Comparison of ENCODE assay signal across 24 cellular contexts in genomic region chr20:49758781-49759180, GRCh38. TPM values are rescaled to one million over a fixed set of nuclear protein-coding genes. Genes with fewer than 3 reads are reported as not detected.
DNase-seq lines count a peak whose midpoint lies in the region; ATAC-seq and TF ChIP-seq lines count a peak whose summit lies in the region.
"Had no signal": no experiment of that assay in that cellular context is flagged by ENCODE, and none has a peak within 500 bp of the region (broad histone marks: within the 10 kb centered on the region; RNA-seq: fewer than 3 reads in every experiment).

No MANE protein-coding gene starts in this region.

- no peak overlapping the region for H2BK12ac ChIP-seq in H9 (ENCODE audit: insufficient read length, low read depth, low read length)

- H4K8ac ChIP-seq in H9 (replicated peaks; ENCODE audit: insufficient read length, low read depth, low read length) = no peak overlapping the region

- no peaks in the 10 kb centered on the region for H4K20me1 ChIP-seq in H9 (ENCODE audit: control insufficient read depth, insufficient read depth, insufficient read length)

- H3K4ac ChIP-seq in H9 (ENCODE audit: low read depth, low read length) = no peak overlapping the region

- TF ChIP-seq EP300 in suprapubic skin (IDR thresholded peaks at IDR 0.05) = no peak

- no peak overlapping the region for H3K14ac ChIP-seq in H9 (ENCODE audit: insufficient read depth, low read length)

- H3K9me3 Mint-ChIP-seq in Caco-2 (ENCODE audit: unreplicated experiment) (no peaks in the 10 kb centered on the region), H9 (peaks cover 0 to 4% of the 10 kb centered on the region in 2 experiments; a peak in 2 of 5 replicates)
- H3K9me3 Mint-ChIP-seq: activated naive CD4-positive, alpha-beta T cell treated with anti-CD3 and anti-CD28 coated beads, Interleukin-2, amount 50 U/mL, for 72 hours; activated T-helper 17 cell treated with anti-CD3 and anti-CD28 coated beads, Interleukin-2, amount 50 U/mL, for 72 hours had no signal

- no peaks in the 10 kb centered on the region for H3K27me3 Mint-ChIP-seq in Caco-2 (ENCODE audit: insufficient read depth, unreplicated experiment)
- H3K27me3 Mint-ChIP-seq in H9 (ENCODE audit: low read depth) = peaks cover 2% of the 10 kb centered on the region; the same call in 1 of the 2 replicates

- H3K27ac Mint-ChIP-seq in Caco-2 (ENCODE audit: unreplicated experiment) (peak overlapping the region; percentile 20), H9 (peak overlapping the region in 2 of 3 experiments; percentile 73 to 91; a peak in 4 of 7 replicates)
- H3K27ac Mint-ChIP-seq: activated CD4-positive, alpha-beta memory T cell treated with anti-CD3 and anti-CD28 coated beads for 36 hours; activated naive CD4-positive, alpha-beta T cell treated with anti-CD3 and anti-CD28 coated beads, Interleukin-2, amount 50 U/mL, for 72 hours; activated T-helper 17 cell treated with anti-CD3 and anti-CD28 coated beads, Interleukin-2, amount 50 U/mL, for 72 hours; CD4-positive, CD25-positive, alpha-beta regulatory T cell had no signal

- no peaks in the 10 kb centered on the region for H3K27me3 ChIP-seq in Caco-2 (replicated peaks; ENCODE audit: control insufficient read depth, insufficient read depth, low read length)
- H3K27me3 ChIP-seq in H9 (ENCODE audit: insufficient read depth, low read length) = no peaks in the 10 kb centered on the region
- H3K27me3 ChIP-seq in NT2/D1 (ENCODE audit: insufficient read depth, insufficient read length) = no peaks in the 10 kb centered on the region
- no peaks in the 10 kb centered on the region for H3K27me3 ChIP-seq in suprapubic skin
- H3K27me3 ChIP-seq: cardiac muscle cell, colonic mucosa, heart left ventricle, uterus had no signal

- TF ChIP-seq POLR2A in suprapubic skin (IDR thresholded peaks at IDR 0.05) = no peak

- H3K79me2 ChIP-seq in H9 (ENCODE audit: insufficient read depth, low read length) = no peaks in the 10 kb centered on the region

- H3K36me3 ChIP-seq in Caco-2 (ENCODE audit: control insufficient read depth, insufficient read depth, low read length) (no peaks in the 10 kb centered on the region), NT2/D1 (ENCODE audit: insufficient read depth, insufficient read length, low read length) (no peaks in the 10 kb centered on the region), suprapubic skin (no peaks in the 10 kb centered on the region)
- H3K36me3 ChIP-seq: cardiac muscle cell, colonic mucosa, HAP-1, heart left ventricle, thoracic aorta, uterus had no signal

- no peak overlapping the region for H2BK20ac ChIP-seq in H9 (ENCODE audit: low read depth, low read length, poor library complexity, severe bottlenecking)

- H3K23me2 ChIP-seq in H9 (ENCODE audit: insufficient read length, low read depth, low read length, poor library complexity, severe bottlenecking) = no peaks in the 10 kb centered on the region

- H3K36me3 Mint-ChIP-seq in Caco-2 (ENCODE audit: insufficient read depth, unreplicated experiment) = no peaks in the 10 kb centered on the region
- no peaks in the 10 kb centered on the region for H3K36me3 Mint-ChIP-seq in H9 (ENCODE audit: insufficient read depth in 1 of 3, low read depth in 3 of 3)
- H3K36me3 Mint-ChIP-seq: activated CD4-positive, alpha-beta memory T cell treated with anti-CD3 and anti-CD28 coated beads for 36 hours; activated naive CD4-positive, alpha-beta T cell treated with anti-CD3 and anti-CD28 coated beads, Interleukin-2, amount 50 U/mL, for 72 hours had no signal

- no peaks in the 10 kb centered on the region for H3K9me3 ChIP-seq in Caco-2
- no peaks in the 10 kb centered on the region for H3K9me3 ChIP-seq in H9 (ENCODE audit: control insufficient read depth, low read depth, low read length)
- no peaks in the 10 kb centered on the region for H3K9me3 ChIP-seq in NT2/D1 (ENCODE audit: insufficient read depth, low read length)
- peaks cover 2% of the 10 kb centered on the region for H3K9me3 ChIP-seq in suprapubic skin
- H3K9me3 ChIP-seq: colonic mucosa, HAP-1, heart left ventricle, thoracic aorta, uterus had no signal

- no peaks in the 10 kb centered on the region for H3K79me1 ChIP-seq in H9 (ENCODE audit: insufficient read depth, low read depth, low read length, poor library complexity, severe bottlenecking)

- TF ChIP-seq CTCF in Caco-2 (IDR thresholded peaks at IDR 0.05; ENCODE audit: insufficient read depth in 1 of 2, low read depth in 1 of 2, low read length in 1 of 2, severe bottlenecking in 1 of 2, unreplicated experiment in 1 of 2) (no peak), H9 (conservative IDR thresholded peaks at IDR 0.05) (no peak), RWPE1 (conservative IDR thresholded peaks at IDR 0.05; ENCODE audit: low read depth) (no peak), suprapubic skin (IDR thresholded peaks at IDR 0.05) (no peak)

- intact Hi-C loops in Caco-2 (cut with micrococcal nuclease; ENCODE audit: unreplicated experiment) = no loop called here

- H3K18ac ChIP-seq in H9 (ENCODE audit: insufficient read length, low read depth, low read length) = no peak overlapping the region

- no peak overlapping the region for H4K5ac ChIP-seq in H9 (ENCODE audit: insufficient read length, low read depth, low read length)

- H3K4me1 ChIP-seq in Caco-2 (peaks cover 32% of the 10 kb centered on the region), H9 (ENCODE audit: insufficient read depth, low read length) (peaks cover 9% of the 10 kb centered on the region; the same call in 1 of the 2 replicates), NT2/D1 (ENCODE audit: insufficient read depth, insufficient read length) (peaks cover 11% of the 10 kb centered on the region), suprapubic skin (peaks cover 3% of the 10 kb centered on the region)
- H3K4me1 ChIP-seq: colonic mucosa, HAP-1, uterus had no signal

- H3K56ac ChIP-seq in H9 (ENCODE audit: insufficient read length, low read depth, low read length) = no peak overlapping the region

- CTCF ChIA-PET in Caco-2 (lab: Charles Lee) (no interaction called here), RWPE1 (lab: Yijun Ruan, JAX) (interaction anchor here (0.6 to 1.3 kb wide), 2 partner anchors 10 to 12 kb away, joined by 3 to 4 read pairs; no protein-coding TSS in a partner anchor)

- DNase-seq in Caco-2 (no peak), H9 (peak; percentile 61), NT2/D1 (ENCODE audit: low read depth, low spot score) (peak; percentile 63), inferior parietal cortex (ENCODE audit: extremely low spot score) (peak; percentile 20), RWPE1 (ENCODE audit: low spot score) (no peak), suprapubic skin (ENCODE audit: low spot score in 2 of 2) (no peak)
- DNase-seq: activated CD4-positive, alpha-beta memory T cell treated with anti-CD3 and anti-CD28 coated beads for 36 hours; activated CD8-positive, alpha-beta memory T cell treated with anti-CD3 and anti-CD28 coated beads, Interleukin-2, amount 50 U/mL, for 4 hours; CD4-positive, CD25-positive, alpha-beta regulatory T cell; colonic mucosa; effector memory CD4-positive, alpha-beta T cell; heart left ventricle; Karpas-422; NCI-H1436; NCI-H82; stimulated activated naive CD4-positive, alpha-beta T cell; uterus had no signal

- H3K4me3 ChIP-seq in Caco-2 (ENCODE audit: low read depth, low read length) (no peak overlapping the region), NT2/D1 (ENCODE audit: insufficient read length, low read depth) (no peak overlapping the region), suprapubic skin (no peak overlapping the region)
- H3K4me3 ChIP-seq: cardiac muscle cell, colonic mucosa, HAP-1, heart left ventricle, thoracic aorta, uterus had no signal

- H3K4me1 Mint-ChIP-seq in Caco-2 (ENCODE audit: low read depth, unreplicated experiment) (peaks cover 30% of the 10 kb centered on the region), H9 (peaks cover 30 to 38% of the 10 kb centered on the region in 2 experiments)
- H3K4me1 Mint-ChIP-seq: activated T-helper 17 cell treated with anti-CD3 and anti-CD28 coated beads, Interleukin-2, amount 50 U/mL, for 72 hours had no signal

- H2BK120ac ChIP-seq in H9 (ENCODE audit: low read depth, low read length, poor library complexity, severe bottlenecking) = no peak overlapping the region

- no peak for ATAC-seq in GM21360 (IDR thresholded peaks at IDR 0.05; ENCODE audit: unreplicated experiment)
- ATAC-seq: activated CD4-positive, CD25-positive, alpha-beta regulatory T cell treated with anti-CD3 and anti-CD28 coated beads, Interleukin-2, amount 50 U/mL, for 24 hours; activated naive CD4-positive, alpha-beta T cell treated with anti-CD3 and anti-CD28 coated beads, Interleukin-2, amount 50 U/mL, for 72 hours; activated T-helper 17 cell treated with anti-CD3 and anti-CD28 coated beads, Interleukin-2, amount 50 U/mL, for 72 hours; heart left ventricle had no signal

- no peak overlapping the region for H2AK5ac ChIP-seq in H9 (ENCODE audit: insufficient read length, low read length)

- POLR2A ChIA-PET in Caco-2 (lab: Charles Lee) (interaction anchor here (0.7 kb wide), 1 partner anchor 54 kb away, joined by 3 read pairs; the partner anchor contains the start of gene SLC9A8), RWPE1 (lab: Yijun Ruan, JAX; ENCODE audit: low non-redundant PET) (no interaction called here)

- no CpG with 5 or more reads among the region's 6 CpGs for WGBS in H9 (ENCODE audit: extremely low coverage, insufficient read length, low lambda C conversion rate)
- 66% methylated on average over 6 of the region's 6 CpGs for WGBS in suprapubic skin

- H3K4me3 Mint-ChIP-seq in Caco-2 (ENCODE audit: unreplicated experiment) (no peak overlapping the region), H9 (no peak overlapping the region)
- H3K4me3 Mint-ChIP-seq: activated CD4-positive, alpha-beta memory T cell treated with anti-CD3 and anti-CD28 coated beads for 36 hours; activated T-helper 17 cell treated with anti-CD3 and anti-CD28 coated beads, Interleukin-2, amount 50 U/mL, for 72 hours; CD4-positive, CD25-positive, alpha-beta regulatory T cell had no signal

- H2BK5ac ChIP-seq in H9 (ENCODE audit: insufficient read length, low read length) = no peak overlapping the region

- H3K23ac ChIP-seq in H9 (ENCODE audit: insufficient read length, low read depth, low read length) = no peak overlapping the region

- no peak overlapping the region for H3K9ac ChIP-seq in H9 (ENCODE audit: extremely low read depth, insufficient read length, low read length)
- H3K9ac ChIP-seq in NT2/D1 (ENCODE audit: insufficient read length, low read depth) = peak overlapping the region; percentile 47

- H2BK15ac ChIP-seq in H9 (ENCODE audit: low read depth, low read length) = no peak overlapping the region

- H4K91ac ChIP-seq in H9 (ENCODE audit: insufficient read length, low read depth, low read length) = no peak overlapping the region

- no TSS peak for BruUV-seq in Caco-2 (replicated peaks; lab: Mats Ljungman, UMichigan)

- H2AFZ ChIP-seq in H9 (ENCODE audit: low read length) = no peak overlapping the region

- no peak overlapping the region for H3T11ph ChIP-seq in H9 (ENCODE audit: low read length)

- no peak overlapping the region for H3K27ac ChIP-seq in H9 (ENCODE audit: insufficient read length, low read depth, low read length)
- H3K27ac ChIP-seq in RWPE1 = no peak overlapping the region
- no peak overlapping the region for H3K27ac ChIP-seq in suprapubic skin
- H3K27ac ChIP-seq: cardiac muscle cell, colonic mucosa, heart left ventricle, thoracic aorta, uterus had no signal

- no peak overlapping the region for H3K4me2 ChIP-seq in H9 (ENCODE audit: insufficient read depth, insufficient read length, low read length)

RNA-seq across cellular contexts. Expression of gene B4GALT5, which starts 45.1 kb away (rescaled TPM):
- 65.0 and 67.1 TPM in 2 replicates for total RNA-seq in Caco-2 (2022)
- 75.9 and 77.0 TPM in 2 replicates for total RNA-seq in H9 (2021)
- 10 to 100 TPM in 2 of 4 donors, 1 to 10 TPM in 2; 8.8 to 12.7 (median 10.1) TPM for total RNA-seq in suprapubic skin

RNA-seq across cellular contexts. Expression of gene SLC9A8, which starts 53.8 kb away (rescaled TPM):
- total RNA-seq in Caco-2 (2022) = 19.5 and 21.4 TPM in 2 replicates
- total RNA-seq in H9 (2021) = 7.5 and 7.9 TPM in 2 replicates
- 10 to 100 TPM in 2 of 4 donors, 1 to 10 TPM in 2; 5.7 to 15.6 (median 9.2) TPM for total RNA-seq in suprapubic skin

Comparison
In these comparisons a context has a peak if more than half of its experiments do, and no peak if none do; other contexts are left out.
1. DNase-seq: peak in H9 (single experiment), NT2/D1 (single experiment) and inferior parietal cortex (single experiment); none in Caco-2 (0 of 2), RWPE1 (single experiment) and suprapubic skin (0 of 2).